ENCODE assay signal across 18 cellular contexts in genomic region chr14:55926007-55926406, GRCh38.
DNase-seq lines count a peak whose midpoint lies in the region; ATAC-seq and TF ChIP-seq lines count a peak whose summit lies in the region.
"Had no signal": no experiment of that assay in that cellular context is flagged by ENCODE, and none has a peak within 500 bp of the region (broad histone marks: within the 10 kb centered on the region; RNA-seq: fewer than 3 reads in every experiment).

No MANE protein-coding gene starts in this region.

- no peak overlapping the region for H2AK9ac ChIP-seq in IMR-90 (replicated peaks; ENCODE audit: low read depth, low read length, poor library complexity)

- no peak for TF ChIP-seq RAD21 in IMR-90 (IDR thresholded peaks at IDR 0.05; ENCODE audit: low read length)

- no peak overlapping the region for H2BK5ac ChIP-seq in IMR-90 (ENCODE audit: low read depth, low read length, poor library complexity, severe bottlenecking)

- no peaks in the 10 kb centered on the region for H3K9me3 ChIP-seq in IMR-90 (ENCODE audit: control insufficient read depth, insufficient read depth, low read length)
- no peaks in the 10 kb centered on the region for H3K9me3 ChIP-seq in adrenal gland (replicated peaks in 1 of 3)
- H3K9me3 ChIP-seq: BE2C, gastroesophageal sphincter, suprapubic skin had no signal

- H3K9me1 ChIP-seq in IMR-90 (ENCODE audit: insufficient read depth, low read length), result no peaks in the 10 kb centered on the region

- 30% methylated on average over 4 of the region's 6 CpGs; no CpG with 5 or more reads in 1 of the 2 experiments for WGBS in IMR-90 (ENCODE audit: extremely low coverage in 2 of 2, insufficient read length in 1 of 2), 2 experiments
- WGBS in adrenal gland, 4 donors, result 22 to 47% (median 37%) methylated on average over 6 of the region's 6 CpGs

- no peak overlapping the region for H3K18ac ChIP-seq in IMR-90 (ENCODE audit: low read depth, low read length)

- no peak overlapping the region for H2BK20ac ChIP-seq in IMR-90 (ENCODE audit: low read depth, low read length)

- no peak overlapping the region for H3K27ac ChIP-seq in IMR-90 (ENCODE audit: insufficient read depth, low read length)
- no peak overlapping the region for H3K27ac ChIP-seq in adrenal gland
- no peak overlapping the region for H3K27ac ChIP-seq in RWPE1
- H3K27ac ChIP-seq: gastroesophageal sphincter, suprapubic skin had no signal

- H2AK5ac ChIP-seq in IMR-90 (ENCODE audit: low read depth, low read length), result no peak overlapping the region

- POLR2A ChIA-PET in IMR-90 (lab: Charles Lee; ENCODE audit: unreplicated experiment) (no interaction called here), RWPE1 (lab: Yijun Ruan, JAX; ENCODE audit: low non-redundant PET) (no interaction called here)

- intact Hi-C loops in IMR-90 (cut with micrococcal nuclease) (loop anchor here (5.0 kb wide), 1 partner anchor 489 kb away; no protein-coding TSS in a partner anchor), adrenal gland (cut with DNase I) (no loop called here), sciatic nerve (cut with DNase I) (no loop called here)

- H3K4me1 ChIP-seq in IMR-90 (ENCODE audit: control insufficient read depth, insufficient read depth, low read length) (no peaks in the 10 kb centered on the region), adrenal gland (replicated peaks in 1 of 2) (no peaks in the 10 kb centered on the region)
- H3K4me1 ChIP-seq: BE2C, gastroesophageal sphincter, suprapubic skin had no signal

- no peak overlapping the region for H3K23ac ChIP-seq in IMR-90 (ENCODE audit: low read depth, low read length)

- H3K36me3 ChIP-seq in IMR-90 (ENCODE audit: control insufficient read depth, insufficient read depth, low read length) (no peaks in the 10 kb centered on the region), adrenal gland (replicated peaks in 1 of 2) (no peaks in the 10 kb centered on the region)
- H3K36me3 ChIP-seq: BE2C, gastroesophageal sphincter, suprapubic skin had no signal

- ATAC-seq in IMR-90 (ENCODE audit: low read depth) (no peak), sciatic nerve (peak; percentile 17)
- ATAC-seq in stimulated activated naive CD8-positive, alpha-beta T cell treated with anti-CD3 and anti-CD28 coated beads, Interleukin-15, Interleukin-2, amounts not matched to agents 100 U/mL and 50 U/mL, for 24 hours, result no peak
- ATAC-seq: gastroesophageal sphincter, right cardiac atrium had no signal

- no peak overlapping the region for H4K91ac ChIP-seq in IMR-90 (ENCODE audit: insufficient read depth, low read depth, low read length)

- no peak overlapping the region for H2BK15ac ChIP-seq in IMR-90 (ENCODE audit: low read depth, low read length)

- H3K4ac ChIP-seq in IMR-90 (ENCODE audit: low read depth, low read length), result no peak overlapping the region

- in situ Hi-C loops in IMR-90 (cut with MboI; ENCODE audit: low sequenced_read_pairs), result no loop called here

- DNase-seq in IMR-90 (no peak), NCI-H2107 (lab: John Stamatoyannopoulos, UW) (peak; percentile 37), adrenal gland (peak in 6 of 7 donors; percentile 28 to 73 (median 54)), sciatic nerve (ENCODE audit: low spot score) (no peak), NCI-H2171 treated with DMSO at 0.1 percent for 48 hours (lab: John Stamatoyannopoulos, UW) (no peak), NAMALWA (ENCODE audit: low spot score) (no peak), RWPE1 (ENCODE audit: low spot score) (no peak)
- DNase-seq in stimulated activated naive CD8-positive, alpha-beta T cell treated with anti-CD3 and anti-CD28 coated beads, Interleukin-15, Interleukin-2, amounts not matched to agents 100 U/mL and 50 U/mL, for 24 hours, result no peak
- DNase-seq: activated CD4-positive, CD25-positive, alpha-beta regulatory T cell treated with anti-CD3 and anti-CD28 coated beads, Interleukin-2, amount 50 U/mL, for 72 hours; activated gamma-delta T cell treated with Interleukin-2 at 50 U/mL for 16 hours; BE2C; cortex of kidney; GOT3; mesenchymal stem cell; nephron progenitor cell; right cardiac atrium had no signal

- H3K4me2 ChIP-seq in IMR-90 (ENCODE audit: low read depth, low read length), result no peak overlapping the region

- H2AFZ ChIP-seq in IMR-90 (replicated peaks; ENCODE audit: low read length, poor library complexity), result peak overlapping the region; percentile 52

- no peaks in the 10 kb centered on the region for H4K20me1 ChIP-seq in IMR-90 (ENCODE audit: insufficient read depth, low read length)

- no peak overlapping the region for H3K9ac ChIP-seq in IMR-90 (ENCODE audit: low read depth, low read length)

- TF ChIP-seq CTCF in IMR-90 (conservative IDR thresholded peaks at IDR 0.05; ENCODE audit: low read depth, low read length) (no peak), adrenal gland (IDR thresholded peaks at IDR 0.05) (no peak), RWPE1 (conservative IDR thresholded peaks at IDR 0.05; ENCODE audit: low read depth) (no peak)

- H3K27me3 ChIP-seq in IMR-90 (ENCODE audit: control insufficient read depth, insufficient read depth, low read length) (peaks cover 35% of the 10 kb centered on the region), adrenal gland (no peaks in the 10 kb centered on the region)
- H3K27me3 ChIP-seq: BE2C, gastroesophageal sphincter, suprapubic skin had no signal

- H3K4me3 ChIP-seq in IMR-90 (ENCODE audit: insufficient read depth, low read depth, low read length), result no peak overlapping the region
- H3K4me3 ChIP-seq in adrenal gland, result no peak overlapping the region
- H3K4me3 ChIP-seq: gastroesophageal sphincter, suprapubic skin had no signal

- H3K56ac ChIP-seq in IMR-90 (ENCODE audit: extremely low read depth, insufficient read depth, low read length), result no peak overlapping the region

- no peak overlapping the region for H4K8ac ChIP-seq in IMR-90 (ENCODE audit: low read depth in 2 of 2, low read length in 2 of 2)

- no peaks in the 10 kb centered on the region for H3K79me1 ChIP-seq in IMR-90 (ENCODE audit: low read depth in 1 of 2, low read length in 2 of 2)

- BruUV-seq in IMR-90 (replicated peaks; lab: Mats Ljungman, UMichigan), result no TSS peak

- TF ChIP-seq POLR2A in IMR-90 (IDR thresholded peaks at IDR 0.05; ENCODE audit: low read depth, low read length), result no peak
- TF ChIP-seq POLR2A in adrenal gland (IDR thresholded peaks at IDR 0.05), result no peak

- H3K14ac ChIP-seq in IMR-90 (replicated peaks; ENCODE audit: low read depth, low read length), result no peak overlapping the region

- H4K5ac ChIP-seq in IMR-90 (ENCODE audit: low read depth, low read length), result no peak overlapping the region

- no peak overlapping the region for H2BK120ac ChIP-seq in IMR-90 (ENCODE audit: low read depth, low read length)

- CTCF ChIA-PET in IMR-90 (lab: Yijun Ruan, JAX), result no interaction called here
- CTCF ChIA-PET in RWPE1 (lab: Yijun Ruan, JAX), result no interaction called here

- dilution Hi-C loops in IMR-90 (cut with HindIII; ENCODE audit: low sequenced_read_pairs, unreplicated experiment), result no loop called here

TF ChIP-seq in IMR-90, 13 proteins besides CTCF, POLR2A, EP300 and RAD21:
- TF ChIP-seq FOS (IDR thresholded peaks at IDR 0.05; ENCODE audit: low read depth, low read length) (no peak), RCOR1 (IDR thresholded peaks at IDR 0.05; ENCODE audit: insufficient replicate concordance, low read length) (no peak), ELK1 (IDR thresholded peaks at IDR 0.05; ENCODE audit: borderline replicate concordance, low read depth, low read length) (no peak), USF2 (IDR thresholded peaks at IDR 0.05; ENCODE audit: low read depth, low read length) (no peak), BHLHE40 (IDR thresholded peaks at IDR 0.05; ENCODE audit: low read depth, low read length) (no peak), CEBPB (IDR thresholded peaks at IDR 0.05; ENCODE audit: low read depth, low read length) (no peak), SMC3 (IDR thresholded peaks at IDR 0.05; ENCODE audit: low read depth, low read length) (no peak), MXI1 (IDR thresholded peaks at IDR 0.05; ENCODE audit: borderline replicate concordance, low read depth, low read length) (no peak), CHD1 (IDR thresholded peaks at IDR 0.05; ENCODE audit: low read depth, low read length) (no peak), MAFK (IDR thresholded peaks at IDR 0.05; ENCODE audit: low read depth, low read length) (no peak)

Comparison
In these comparisons a context has a peak if more than half of its experiments do, and no peak if none do; other contexts are left out.
1. DNase-seq: peak in NCI-H2107 (single experiment) and adrenal gland (6 of 7); none in IMR-90 (single experiment), sciatic nerve (single experiment), NCI-H2171 treated with DMSO at 0.1 percent for 48 hours (single experiment), stimulated activated naive CD8-positive, alpha-beta T cell treated with anti-CD3 and anti-CD28 coated beads, Interleukin-15, Interleukin-2, amounts not matched to agents 100 U/mL and 50 U/mL, for 24 hours (single experiment), NAMALWA (single experiment) and RWPE1 (single experiment).